ENCODE assay signal across 2 cellular contexts in the genomic region with DNA sequence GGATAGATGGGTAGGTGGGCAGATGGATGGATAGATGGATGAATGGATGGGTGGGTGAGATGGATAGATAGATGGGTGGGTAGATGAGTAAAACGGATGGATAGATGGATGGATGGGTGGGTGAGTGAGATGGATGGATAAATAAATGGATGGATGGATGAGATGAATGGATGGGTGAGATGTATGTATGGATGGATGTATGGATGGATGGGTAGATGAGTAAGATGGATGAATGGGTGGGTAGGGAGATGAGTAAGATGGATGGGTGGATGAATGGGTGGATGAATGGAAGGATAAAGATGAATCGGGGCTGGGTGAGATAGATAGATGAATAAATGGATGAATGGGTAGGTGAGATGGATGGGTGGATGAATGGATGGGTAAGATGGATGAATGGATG.
A peak's percentile ranks its signal among the peaks of the same experiment; 100 is the strongest.
TF ChIP-seq lines count a peak whose summit lies in the region.

No MANE protein-coding gene starts in this region.

TF ChIP-seq in HEK293, 187 proteins besides CTCF, POLR2A, EP300 and RAD21 (continued from another document):
- TF ChIP-seq, protein P1, sequence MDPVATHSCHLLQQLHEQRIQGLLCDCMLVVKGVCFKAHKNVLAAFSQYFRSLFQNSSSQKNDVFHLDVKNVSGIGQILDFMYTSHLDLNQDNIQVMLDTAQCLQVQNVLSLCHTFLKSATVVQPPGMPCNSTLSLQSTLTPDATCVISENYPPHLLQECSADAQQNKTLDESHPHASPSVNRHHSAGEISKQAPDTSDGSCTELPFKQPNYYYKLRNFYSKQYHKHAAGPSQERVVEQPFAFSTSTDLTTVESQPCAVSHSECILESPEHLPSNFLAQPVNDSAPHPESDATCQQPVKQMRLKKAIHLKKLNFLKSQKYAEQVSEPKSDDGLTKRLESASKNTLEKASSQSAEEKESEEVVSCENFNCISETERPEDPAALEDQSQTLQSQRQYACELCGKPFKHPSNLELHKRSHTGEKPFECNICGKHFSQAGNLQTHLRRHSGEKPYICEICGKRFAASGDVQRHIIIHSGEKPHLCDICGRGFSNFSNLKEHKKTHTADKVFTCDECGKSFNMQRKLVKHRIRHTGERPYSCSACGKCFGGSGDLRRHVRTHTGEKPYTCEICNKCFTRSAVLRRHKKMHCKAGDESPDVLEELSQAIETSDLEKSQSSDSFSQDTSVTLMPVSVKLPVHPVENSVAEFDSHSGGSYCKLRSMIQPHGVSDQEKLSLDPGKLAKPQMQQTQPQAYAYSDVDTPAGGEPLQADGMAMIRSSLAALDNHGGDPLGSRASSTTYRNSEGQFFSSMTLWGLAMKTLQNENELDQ (tag by site-specific recombination; IDR thresholded peaks at IDR 0.05; ENCODE audit: low read depth): no peak
- TF ChIP-seq EGR2 (tag by site-specific recombination; IDR thresholded peaks at IDR 0.05; ENCODE audit: low read depth) (peak; percentile 42; the same call in 1 of the 2 replicates), ZNF707 (tag by site-specific recombination; IDR thresholded peaks at IDR 0.05) (no peak), ZBTB7A (tag by site-specific recombination; IDR thresholded peaks at IDR 0.05; ENCODE audit: low read depth) (no peak), ZNF768 (tag by site-specific recombination; IDR thresholded peaks at IDR 0.05) (no peak), ZBTB17 (tag by site-specific recombination; IDR thresholded peaks at IDR 0.05) (0 out of 2 replicates have a peak, but pooled peaks have one; percentile 20), ZNF791 (tag by site-specific recombination; IDR thresholded peaks at IDR 0.05) (peak; percentile 45; the same call in 1 of the 2 replicates), ZNF366 (tag by site-specific recombination; conservative IDR thresholded peaks at IDR 0.05) (peak; percentile 88)

TF ChIP-seq in IMR-90, 13 proteins besides CTCF, POLR2A, EP300 and RAD21 (continued from another document):
- TF ChIP-seq, protein P2, sequence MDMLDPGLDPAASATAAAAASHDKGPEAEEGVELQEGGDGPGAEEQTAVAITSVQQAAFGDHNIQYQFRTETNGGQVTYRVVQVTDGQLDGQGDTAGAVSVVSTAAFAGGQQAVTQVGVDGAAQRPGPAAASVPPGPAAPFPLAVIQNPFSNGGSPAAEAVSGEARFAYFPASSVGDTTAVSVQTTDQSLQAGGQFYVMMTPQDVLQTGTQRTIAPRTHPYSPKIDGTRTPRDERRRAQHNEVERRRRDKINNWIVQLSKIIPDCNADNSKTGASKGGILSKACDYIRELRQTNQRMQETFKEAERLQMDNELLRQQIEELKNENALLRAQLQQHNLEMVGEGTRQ (IDR thresholded peaks at IDR 0.05; ENCODE audit: low read depth, low read length): no peak
- TF ChIP-seq MAZ (IDR thresholded peaks at IDR 0.05; ENCODE audit: borderline replicate concordance, low read depth, low read length): no peak
- TF ChIP-seq NFE2L2 (IDR thresholded peaks at IDR 0.05; ENCODE audit: low read depth, low read length): no peak
- no peak for TF ChIP-seq SMC3 (IDR thresholded peaks at IDR 0.05; ENCODE audit: low read depth, low read length)
- TF ChIP-seq MAFK (IDR thresholded peaks at IDR 0.05; ENCODE audit: low read depth, low read length): no peak
TF ChIP-seq in IMR-90: peak in this region for 0.
